8 cellular contexts compared by ENCODE assay signal in genomic region chr19:35745328-35746086, GRCh38. TPM values are rescaled to one million over a fixed set of nuclear protein-coding genes. Genes with fewer than 3 reads are reported as not detected.
A peak's percentile ranks its signal among the peaks of the same experiment; 100 is the strongest.
DNase-seq lines count a peak whose midpoint lies in the region; ATAC-seq, FAIRE-seq and TF ChIP-seq lines count a peak whose summit lies in the region.

Gene PSENEN (plus strand): TSS chr19:35745651. CDS start chr19:35745931, 280 bp downstream.
Gene U2AF1L4 (minus strand): TSS chr19:35745418. CDS start chr19:35745391, 27 bp downstream.

- H3K9me3 ChIP-seq in heart right ventricle (no peaks in the 10 kb centered on the region), transverse colon (no peaks in the 10 kb centered on the region)

- H3K27me3 Mint-ChIP-seq in T-helper 1 cell treated with Interleukin-12 subunit alpha and Interleukin-12 subunit beta and Interleukin-4 antibody, amounts not matched to agents 30 μg/mL and 1 μg/mL, for 36 hours (ENCODE audit: low read depth): no peaks in the 10 kb centered on the region

- TF ChIP-seq POLR2A in GM12892 (IDR thresholded peaks at IDR 0.05; ENCODE audit: low read depth, low read length) (0 out of 2 replicates have a peak, but pooled peaks have one; percentile 8), transverse colon (IDR thresholded peaks at IDR 0.05) (peak; percentile 61)

- 0 to 1% methylated on average over 40 of the region's 40 CpGs for WGBS in heart right ventricle, 2 donors
- 1 to 18% methylated on average over 2 to 36 of the region's 40 CpGs for WGBS in transverse colon (ENCODE audit: low coverage in 1 of 2), 2 donors

- no peaks in the 10 kb centered on the region for H3K27me3 ChIP-seq in heart right ventricle
- H3K27me3 ChIP-seq in transverse colon: no peaks in the 10 kb centered on the region

- peak within 1 kb of the TSS; percentile 93 for H3K27ac Mint-ChIP-seq in T-helper 1 cell treated with Interleukin-12 subunit alpha and Interleukin-12 subunit beta and Interleukin-4 antibody, amounts not matched to agents 30 μg/mL and 1 μg/mL, for 36 hours

- TF ChIP-seq CTCF in heart right ventricle (IDR thresholded peaks at IDR 0.05) (no peak), transverse colon (IDR thresholded peaks at IDR 0.05) (peak in 1 of 5 experiments; percentile 13)

- ATAC-seq in HG02884 (IDR thresholded peaks at IDR 0.05; ENCODE audit: unreplicated experiment): peak; percentile 30
- ATAC-seq in heart right ventricle: peak; percentile 81 to 92 (median 88)

- H3K4me1 Mint-ChIP-seq in T-helper 1 cell treated with Interleukin-12 subunit alpha and Interleukin-12 subunit beta and Interleukin-4 antibody, amounts not matched to agents 30 μg/mL and 1 μg/mL, for 36 hours (ENCODE audit: low read depth): peaks cover 41% of the 10 kb centered on the region

- H3K36me3 ChIP-seq in heart right ventricle: peaks cover 0 to 12% (median 0%) of the 10 kb centered on the region in 9 donors
- H3K36me3 ChIP-seq in transverse colon: no peaks in the 10 kb centered on the region

- peak within 1 kb of the TSS; percentile 97 to 100 (median 100) for H3K27ac ChIP-seq in heart right ventricle
- H3K27ac ChIP-seq in transverse colon: peak within 1 kb of the TSS; percentile 97 to 100 (median 100)

- H3K4me3 Mint-ChIP-seq in T-helper 1 cell treated with Interleukin-12 subunit alpha and Interleukin-12 subunit beta and Interleukin-4 antibody, amounts not matched to agents 30 μg/mL and 1 μg/mL, for 36 hours: peak within 1 kb of the TSS; percentile 92

- peak; percentile 95 for FAIRE-seq in GM12892 (lab: Jason Lieb, UNC)

- intact Hi-C loops in heart right ventricle (cut with DNase I) (loop anchor here in 4 of 10 donors (2.0 to 10.0 kb wide), 4 partner anchors 27 to 189 kb away; partner anchors contain the start of genes LRFN3 (in 2 of the 4) and KMT2B (in 1 of the 4)), transverse colon (cut with DNase I; ENCODE audit: low total_unique reads) (loop anchor here (10.0 kb wide), 1 partner anchor 189 kb away; the partner anchor contains the start of gene LRFN3)

- H3K4me3 ChIP-seq in heart right ventricle (peak within 1 kb of the TSS; percentile 69 to 97 (median 84)), transverse colon (peak within 1 kb of the TSS; percentile 68 to 98 (median 80))

- in situ Hi-C loops in transverse colon (cut with MboI; ENCODE audit: low pct_ligation_motif_present in 1 of 4, low pct_unique_long_range_greater_than_20kb in 1 of 4, low sequenced_read_pairs in 3 of 4): no loop called here

- DNase-seq in GM12892 (ENCODE audit: insufficient read length) (peak; percentile 81), NCI-H1694 treated with DMSO at 0.1 percent for 48 hours (lab: John Stamatoyannopoulos, UW) (peak; percentile 99), amniotic epithelial cell (ENCODE audit: low read depth) (peak; percentile 99), heart right ventricle (peak; percentile 95 to 98), pons (ENCODE audit: low spot score) (peak; percentile 100), transverse colon (peak; percentile 97)

- no peak for TF ChIP-seq EP300 in transverse colon (IDR thresholded peaks at IDR 0.05; ENCODE audit: low read depth)

- no peaks in the 10 kb centered on the region for H3K9me3 Mint-ChIP-seq in T-helper 1 cell treated with Interleukin-12 subunit alpha and Interleukin-12 subunit beta and Interleukin-4 antibody, amounts not matched to agents 30 μg/mL and 1 μg/mL, for 36 hours

- peaks cover 12% of the 10 kb centered on the region for H3K36me3 Mint-ChIP-seq in T-helper 1 cell treated with Interleukin-12 subunit alpha and Interleukin-12 subunit beta and Interleukin-4 antibody, amounts not matched to agents 30 μg/mL and 1 μg/mL, for 36 hours (ENCODE audit: low read depth)

- H3K4me1 ChIP-seq in heart right ventricle: peaks cover 7 to 79% (median 49%) of the 10 kb centered on the region in 9 donors
- H3K4me1 ChIP-seq in transverse colon: peaks cover 21 to 45% (median 36%) of the 10 kb centered on the region in 4 donors

RNA-seq across cellular contexts. Expression of gene PSENEN, which starts in this region (rescaled TPM):
- polyA plus RNA-seq in GM12892 (2012; ENCODE audit: missing spikeins): 41.4 TPM
- total RNA-seq in heart right ventricle: 10 to 100 TPM; 34.8 to 70.7 (median 44.9) TPM
- 100 to 1,000 TPM in 1 of 2 donors, 10 to 100 TPM in 1; 69.3 to 149 TPM for polyA plus RNA-seq in heart right ventricle
- 10 to 100 TPM in 3 of 4 donors, 1 to 10 TPM in 1; 6.6 to 80.0 (median 56.8) TPM for total RNA-seq in transverse colon

RNA-seq across cellular contexts. Expression of gene U2AF1L4, which starts in this region (rescaled TPM):
- 10.4 TPM for polyA plus RNA-seq in GM12892 (2012; ENCODE audit: missing spikeins)
- total RNA-seq in heart right ventricle: 10 to 100 TPM; 17.4 to 35.1 (median 20.3) TPM
- polyA plus RNA-seq in heart right ventricle: 10 to 100 TPM; 11.5 to 57.7 TPM
- 100 to 1,000 TPM in 1 of 4 donors, 10 to 100 TPM in 3; 34.8 to 122 (median 44.9) TPM for total RNA-seq in transverse colon

Comparison
In these comparisons a context has a peak if more than half of its experiments do, and no peak if none do; other contexts are left out.
1. Peak in every context shown above with its lines: DNase-seq, ATAC-seq, H3K4me3 ChIP-seq and H3K27ac ChIP-seq.